In the genomic region with DNA sequence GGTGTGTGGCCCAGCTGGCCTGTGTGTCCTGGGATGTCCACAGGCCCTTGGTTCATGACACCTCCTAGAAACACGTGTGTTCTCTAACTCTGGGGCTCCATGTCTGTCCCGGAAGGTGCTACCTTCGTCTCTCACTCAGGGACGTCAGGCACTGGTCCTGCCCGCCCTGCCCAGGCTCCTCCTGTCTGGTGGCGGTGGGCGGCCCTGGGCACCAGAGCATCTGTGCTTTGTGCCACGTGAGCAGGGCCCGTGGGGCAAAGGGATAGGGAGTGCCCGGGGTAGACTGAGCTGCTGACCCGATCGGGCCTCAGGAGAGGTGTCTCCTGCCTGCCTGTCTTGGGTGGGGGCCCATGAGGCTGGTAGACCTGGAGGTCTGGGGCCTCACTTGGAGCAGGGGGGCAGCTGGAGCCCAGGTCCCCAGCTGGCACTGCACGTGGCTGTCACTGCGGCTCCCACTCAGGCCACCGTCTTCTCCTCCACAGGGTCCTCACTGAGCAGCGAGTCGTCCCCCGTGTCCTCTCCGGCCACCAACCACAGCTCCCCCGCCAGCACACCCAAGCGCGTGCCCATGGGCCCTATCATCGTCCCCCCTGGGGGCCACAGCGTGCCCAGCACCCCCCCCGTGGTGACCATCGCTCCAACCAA, we compare ENCODE assay signal across 18 cellular contexts. TPM values are rescaled to one million over a fixed set of nuclear protein-coding genes. Genes with fewer than 3 reads are reported as not detected.
DNase-seq lines count a peak whose midpoint lies in the region; ATAC-seq, FAIRE-seq and TF ChIP-seq lines count a peak whose summit lies in the region.
"Had no signal": no experiment of that assay in that cellular context is flagged by ENCODE, and none has a peak within 500 bp of the region (broad histone marks: within the 10 kb centered on the region; RNA-seq: fewer than 3 reads in every experiment).

No MANE protein-coding gene starts in this region.

- H3K36me3 ChIP-seq in right atrium auricular region (peaks cover 15% of the 10 kb centered on the region), OCI-LY3 (replicated peaks; ENCODE audit: low read depth, low read length) (peaks cover 3% of the 10 kb centered on the region), H1 (ENCODE audit: control insufficient read depth in 2 of 4, insufficient read depth in 4 of 4, low read length in 3 of 4) (peaks cover 2 to 14% (median 3%) of the 10 kb centered on the region in 4 experiments; a peak in 6 of 8 replicates)
- H3K36me3 ChIP-seq: MG63 had no signal

- no peak for ATAC-seq in right cardiac atrium
- ATAC-seq in HG02642 (IDR thresholded peaks at IDR 0.05; ENCODE audit: poor library complexity, unreplicated experiment): no peak
- no peak for ATAC-seq in HG03097 (IDR thresholded peaks at IDR 0.05; ENCODE audit: low FRiP score, unreplicated experiment)

- no peak for TF ChIP-seq EP300 in H1 (IDR thresholded peaks at IDR 0.05; ENCODE audit: borderline replicate concordance in 1 of 2, low read depth in 2 of 2, low read length in 2 of 2)

- no peak overlapping the region for H2BK15ac ChIP-seq in H1 (ENCODE audit: low read length)

- H3K9ac ChIP-seq in OCI-LY3 (ENCODE audit: low read length) (no peak overlapping the region), H1 (replicated peaks in 1 of 4; ENCODE audit: extremely low read depth in 1 of 4, low read depth in 3 of 4, low read length in 3 of 4) (no peak overlapping the region)
- H3K9ac ChIP-seq: SK-N-SH had no signal

- H2AK5ac ChIP-seq in H1 (ENCODE audit: low read depth, low read length): no peak overlapping the region

- H2BK120ac ChIP-seq in H1 (replicated peaks; ENCODE audit: low read depth, low read length): no peak overlapping the region

- H3K9me3 ChIP-seq in right cardiac atrium (ENCODE audit: control insufficient read depth, low read length): no peaks in the 10 kb centered on the region
- no peaks in the 10 kb centered on the region for H3K9me3 ChIP-seq in right atrium auricular region
- H3K9me3 ChIP-seq in OCI-LY3 (ENCODE audit: insufficient read depth, low read length): no peaks in the 10 kb centered on the region
- H3K9me3 ChIP-seq in H1 (ENCODE audit: insufficient read depth in 2 of 2, low read depth in 1 of 2, low read length in 1 of 2): peaks cover 0 to 6% of the 10 kb centered on the region in 2 experiments; a peak in 1 of 4 replicates
- H3K9me3 ChIP-seq: MG63, SK-N-SH had no signal

- no peaks in the 10 kb centered on the region for H3K23me2 ChIP-seq in H1 (ENCODE audit: low read depth, low read length)

- POLR2A ChIA-PET in H1 (lab: Charles Lee; ENCODE audit: partially characterized antibody): interaction anchor here (0.6 to 1.2 kb wide), 2 partner anchors 14 to 108 kb away, joined by 3 read pairs; no protein-coding TSS in a partner anchor

- no peak overlapping the region for H3K56ac ChIP-seq in H1 (replicated peaks; ENCODE audit: insufficient read length, low read depth, low read length)

- H3K14ac ChIP-seq in H1 (ENCODE audit: insufficient read length): no peak overlapping the region

- H2BK12ac ChIP-seq in H1 (ENCODE audit: low read depth, low read length): no peak overlapping the region

- FAIRE-seq in H1 (lab: Jason Lieb, UNC): no peak
- FAIRE-seq: GM12892 had no signal

- peaks cover 90% of the 10 kb centered on the region for H4K20me1 ChIP-seq in OCI-LY3 (ENCODE audit: insufficient read depth, low read length)
- peaks cover 30 to 40% of the 10 kb centered on the region in 2 experiments for H4K20me1 ChIP-seq in H1 (replicated peaks in 1 of 2; ENCODE audit: control insufficient read depth in 1 of 2, insufficient read depth in 2 of 2, low read length in 2 of 2)

- H3K4ac ChIP-seq in H1 (replicated peaks; ENCODE audit: insufficient read length, low read depth, low read length): no peak overlapping the region

- intact Hi-C loops in right cardiac atrium (cut with DNase I): no loop called here

- H3K27ac ChIP-seq in right cardiac atrium (ENCODE audit: low read length): no peak overlapping the region
- H3K27ac ChIP-seq in right atrium auricular region: no peak overlapping the region
- H3K27ac ChIP-seq in OCI-LY3 (ENCODE audit: low read length): no peak overlapping the region
- 0 out of 2 replicates have a peak overlapping the region, but pooled peaks have one; percentile 6 for H3K27ac ChIP-seq in H1 (ENCODE audit: low read depth, low read length)
- H3K27ac ChIP-seq: HL-60 had no signal

- H3K79me1 ChIP-seq in H1 (ENCODE audit: low read depth, low read length): peaks cover 9% of the 10 kb centered on the region

- no peak overlapping the region for H2AFZ ChIP-seq in OCI-LY3 (ENCODE audit: low read depth, low read length)
- no peak overlapping the region for H2AFZ ChIP-seq in H1 (ENCODE audit: low read length)

- peak overlapping the region; percentile 23; the same call in 1 of the 2 replicates for H3K4me2 ChIP-seq in OCI-LY3 (ENCODE audit: low read length)
- H3K4me2 ChIP-seq in H1 (ENCODE audit: insufficient read depth in 1 of 2, low read depth in 2 of 2, low read length in 2 of 2): no peak overlapping the region
- H3K4me2 ChIP-seq: SK-N-SH had no signal

- CTCF ChIA-PET in H1 (lab: Charles Lee; ENCODE audit: partially characterized antibody): interaction anchor here (1.0 to 3.9 kb wide), 5 partner anchors 11 to 21 kb away, joined by 3 to 23 read pairs (median 4); no protein-coding TSS in a partner anchor

- H3K79me2 ChIP-seq in OCI-LY3 (ENCODE audit: low read length): no peaks in the 10 kb centered on the region
- H3K79me2 ChIP-seq in H1 (ENCODE audit: control insufficient read depth in 1 of 2, insufficient read depth in 2 of 2, low read length in 2 of 2): peaks cover 0 to 35% of the 10 kb centered on the region in 2 experiments; a peak in 1 of 4 replicates

- H4K5ac ChIP-seq in H1 (ENCODE audit: insufficient read length, low read depth, low read length): no peak overlapping the region

- no peak overlapping the region for H2BK5ac ChIP-seq in H1 (ENCODE audit: low read depth, low read length)

- no peak overlapping the region for H4K8ac ChIP-seq in H1 (ENCODE audit: extremely low read depth, insufficient read depth, low read length)

- TF ChIP-seq CTCF in right atrium auricular region (IDR thresholded peaks at IDR 0.05) (no peak), OCI-LY3 (IDR thresholded peaks at IDR 0.05; ENCODE audit: low read depth, low read length) (no peak), H1 (IDR thresholded peaks at IDR 0.05; ENCODE audit: control extremely low read depth in 1 of 3, insufficient read depth in 1 of 3, low read depth in 1 of 3, low read length in 3 of 3) (no peak)

- no peak overlapping the region for H2BK20ac ChIP-seq in H1 (ENCODE audit: low read length)

- TF ChIP-seq RAD21 in H1 (IDR thresholded peaks at IDR 0.05 in 1 of 2, conservative IDR thresholded peaks at IDR 0.05 in 1 of 2; ENCODE audit: low read depth in 2 of 2, low read length in 2 of 2): no peak

- DNase-seq in right cardiac atrium (peak in 2 of 3 donors; percentile 41 to 55), right atrium auricular region (ENCODE audit: low spot score) (no peak), H1 (ENCODE audit: low read depth in 1 of 2, low spot score in 2 of 2) (no peak)
- DNase-seq in NK-92 treated with Interleukin-12 subunit alpha and Interleukin-12 subunit beta, amount 100 ng/mL, for 24 hours (lab: John Stamatoyannopoulos, UW): no peak
- DNase-seq: COR-L47, DMS79 treated with DMSO at 0.1 percent for 48 hours, MG63, NCI-H1694, NCI-H2029 treated with DMSO at 0.1 percent for 48 hours, NCI-H446 treated with DMSO at 0.1 percent for 48 hours, NCI-H526, SK-N-SH, SW 1271 had no signal

- WGBS in right cardiac atrium: 88% methylated on average over 26 of the region's 26 CpGs
- whole genome bisulfite sequencing in H1 (ENCODE audit: extremely low coverage in 1 of 2, insufficient coverage in 1 of 2, insufficient read length in 1 of 2, insufficient replicate concordance in 2 of 2, low coverage in 1 of 2, low lambda C conversion rate in 2 of 2, missing lambda C conversion rate in 1 of 2), 2 experiments: 91% methylated on average over 16 of the region's 26 CpGs; no CpG with 5 or more reads in 1 of the 2 experiments

- no peak overlapping the region for H3K18ac ChIP-seq in H1 (ENCODE audit: extremely low read depth, low read length)

- no peak overlapping the region for H4K91ac ChIP-seq in H1 (replicated peaks; ENCODE audit: insufficient read length, low read length)

- TF ChIP-seq POLR2A in H1 (IDR thresholded peaks at IDR 0.05; ENCODE audit: control extremely low read depth in 1 of 2, low read depth in 2 of 2, low read length in 2 of 2): no peak

- H3K4me1 ChIP-seq in right cardiac atrium (ENCODE audit: control insufficient read depth, insufficient read depth, low read length) (peaks cover 8% of the 10 kb centered on the region), right atrium auricular region (peaks cover 0 to 38% of the 10 kb centered on the region in 2 donors), OCI-LY3 (ENCODE audit: low read length) (peaks cover 26% of the 10 kb centered on the region), H1 (replicated peaks in 1 of 4; ENCODE audit: control insufficient read depth in 3 of 4, insufficient read depth in 4 of 4, low read length in 3 of 4) (peaks cover 0 to 5% (median 0%) of the 10 kb centered on the region in 4 experiments; a peak in 2 of 7 replicates)

- no peak overlapping the region for H3K23ac ChIP-seq in H1 (ENCODE audit: insufficient read length)

- H3K27me3 ChIP-seq in right cardiac atrium (ENCODE audit: control insufficient read depth, insufficient read depth) (no peaks in the 10 kb centered on the region), right atrium auricular region (no peaks in the 10 kb centered on the region), OCI-LY3 (ENCODE audit: low read depth, low read length) (no peaks in the 10 kb centered on the region), H1 (replicated peaks in 1 of 4; ENCODE audit: control insufficient read depth in 3 of 4, extremely low read depth in 1 of 4, insufficient read depth in 3 of 4, low read length in 3 of 4) (no peaks in the 10 kb centered on the region)
- H3K27me3 ChIP-seq: MG63 had no signal

- H3K4me3 ChIP-seq in right cardiac atrium (ENCODE audit: low read length) (no peak overlapping the region), right atrium auricular region (no peak overlapping the region), OCI-LY3 (ENCODE audit: low read length) (no peak overlapping the region), H1 (ENCODE audit: extremely low read depth in 1 of 4, insufficient read depth in 2 of 4, low read depth in 3 of 4, low read length in 4 of 4) (no peak overlapping the region)
- H3K4me3 ChIP-seq: MG63 had no signal

RNA-seq across cellular contexts. Expression of a gene that starts 35.1 kb away (rescaled TPM):
- total RNA-seq in right cardiac atrium (10 to 100 TPM; 70.8 to 99.8 (median 92.5) TPM), right atrium auricular region (10 to 100 TPM; 37.1 to 55.7 TPM)
- polyA plus RNA-seq in right cardiac atrium (40.3 TPM), H1 (2011; rRNA removed) (26.0 and 40.0 TPM in 2 replicates)
- total RNA-seq in H1 (2021; fragmentation: NEBNext Ultra II Directional; extraction: Animal tissue kit (Norgen Biotek cat#: 25700)): 65.6 and 66.2 TPM in 2 replicates
- polyA plus RNA-seq in H1 (2011; cell fraction: cytosol; rRNA removed): 26.5 TPM
- polyA plus RNA-seq in H1 (2011; cell fraction: nucleus; rRNA removed): 123 TPM
- 42.4 to 51.0 TPM (median 44.8 TPM) in 4 replicates for polyA plus RNA-seq in H1 (2012, experiment 1 of 2)
- 18.4 TPM for polyA plus RNA-seq in H1 (2012, experiment 2 of 2)
- 30.0 TPM for polyA plus RNA-seq in H1 (2013, experiment 1 of 2)
- 30.1 TPM for polyA plus RNA-seq in H1 (2013, experiment 2 of 2)
- 35.8 and 37.6 TPM in 2 replicates for polyA minus RNA-seq in H1 (2011; rRNA and poly(A)+ RNA removed)
- 76.6 TPM for polyA minus RNA-seq in H1 (2011; cell fraction: cytosol; rRNA and poly(A)+ RNA removed)
- polyA minus RNA-seq in H1 (2011; cell fraction: nucleus; rRNA and poly(A)+ RNA removed): 93.7 TPM

RNA-seq across cellular contexts. Expression of a gene that starts 40.6 kb away (rescaled TPM):
- 1 to 10 TPM in 1 of 4 donors, under 1 TPM in 3; 0.33 to 1.1 (median 0.40) TPM for total RNA-seq in right cardiac atrium
- polyA plus RNA-seq in right cardiac atrium: 0.23 TPM
- under 1 TPM in 1 of 2 donors, not detected in 1; 0.15 TPM for total RNA-seq in right atrium auricular region
- total RNA-seq in H1 (2021; fragmentation: NEBNext Ultra II Directional; extraction: Animal tissue kit (Norgen Biotek cat#: 25700)): 51.4 and 59.1 TPM in 2 replicates
- polyA plus RNA-seq in H1 (2011; rRNA removed): 22.5 and 29.4 TPM in 2 replicates
- 31.5 TPM for polyA plus RNA-seq in H1 (2011; cell fraction: cytosol; rRNA removed)
- polyA plus RNA-seq in H1 (2011; cell fraction: nucleus; rRNA removed): 18.3 TPM
- 34.6 to 46.9 TPM (median 38.3 TPM) in 4 replicates for polyA plus RNA-seq in H1 (2012, experiment 1 of 2)
- polyA plus RNA-seq in H1 (2012, experiment 2 of 2): 17.0 TPM
- polyA plus RNA-seq in H1 (2013, experiment 1 of 2): 28.2 TPM
- 28.2 TPM for polyA plus RNA-seq in H1 (2013, experiment 2 of 2)
- polyA minus RNA-seq in H1 (2011; rRNA and poly(A)+ RNA removed): 24.8 and 29.1 TPM in 2 replicates
- polyA minus RNA-seq in H1 (2011; cell fraction: cytosol; rRNA and poly(A)+ RNA removed): 14.1 TPM
- polyA minus RNA-seq in H1 (2011; cell fraction: nucleus; rRNA and poly(A)+ RNA removed): 18.6 TPM

Comparison
In these comparisons a context has a peak if more than half of its experiments do, and no peak if none do; other contexts are left out.
1. DNase-seq: peak in right cardiac atrium (2 of 3); none in right atrium auricular region (single experiment), H1 (0 of 2) and NK-92 treated with Interleukin-12 subunit alpha and Interleukin-12 subunit beta, amount 100 ng/mL, for 24 hours (single experiment).
2. RNA of a gene that starts 40.6 kb away (total RNA-seq): 51.4 to 59.1 TPM in H1; 0.33 to 1.1 TPM in right cardiac atrium and 0.15 TPM in right atrium auricular region; every median in the first group is over 10 times any median in the second.